ENCODE assay signal across 8 cellular contexts in the genomic region with DNA sequence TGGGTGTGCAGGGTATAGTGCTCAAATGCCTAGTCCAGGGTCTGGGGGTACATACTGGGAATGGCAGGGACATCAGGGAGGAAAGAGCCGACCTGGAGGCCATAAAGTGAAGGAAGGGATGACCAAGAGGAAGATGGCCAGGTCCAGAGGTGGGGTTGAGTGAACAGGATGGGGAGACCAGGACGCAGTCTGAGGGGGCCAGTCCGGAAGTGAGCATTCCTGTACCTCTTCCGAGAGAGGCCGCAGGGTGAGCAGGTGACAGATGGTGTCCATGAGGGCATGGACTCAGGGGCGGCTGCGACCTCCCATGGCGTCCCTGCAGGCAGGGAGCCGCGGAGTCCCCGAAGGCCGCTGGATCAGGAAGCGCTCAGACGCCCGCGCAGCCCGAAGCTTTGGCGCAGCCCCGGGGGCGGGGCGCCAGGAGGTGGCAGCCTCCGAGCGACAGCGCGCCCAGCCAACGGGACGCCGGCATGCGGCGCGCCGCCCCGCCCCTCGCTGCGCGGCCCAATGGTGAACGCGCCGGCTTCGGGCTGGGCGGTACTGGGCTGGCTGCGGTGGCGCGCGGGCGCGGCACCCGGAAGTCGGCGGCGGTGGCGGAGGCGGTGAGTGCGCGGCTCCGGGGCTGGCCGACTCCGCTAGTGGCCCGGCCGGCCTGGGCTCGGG. TPM values are rescaled to one million over a fixed set of nuclear protein-coding genes. Genes with fewer than 3 reads are reported as not detected.
DNase-seq lines count a peak whose midpoint lies in the region; ATAC-seq and TF ChIP-seq lines count a peak whose summit lies in the region.

A gene with protein sequence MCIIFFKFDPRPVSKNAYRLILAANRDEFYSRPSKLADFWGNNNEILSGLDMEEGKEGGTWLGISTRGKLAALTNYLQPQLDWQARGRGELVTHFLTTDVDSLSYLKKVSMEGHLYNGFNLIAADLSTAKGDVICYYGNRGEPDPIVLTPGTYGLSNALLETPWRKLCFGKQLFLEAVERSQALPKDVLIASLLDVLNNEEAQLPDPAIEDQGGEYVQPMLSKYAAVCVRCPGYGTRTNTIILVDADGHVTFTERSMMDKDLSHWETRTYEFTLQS (plus strand): TSS at position 578 of the 663 bp plus-strand sequence. CDS start 15,689 bp downstream, outside the sequence.

- H3K9me2 ChIP-seq in GM23248 (ENCODE audit: insufficient read depth), result no peaks in the 10 kb centered on the region

- H3K36me3 Mint-ChIP-seq in activated T-helper 17 cell treated with anti-CD3 and anti-CD28 coated beads, Interleukin-2, amount 50 U/mL, for 72 hours (ENCODE audit: low read depth), result peaks cover 5% of the 10 kb centered on the region
- H3K36me3 Mint-ChIP-seq in natural killer cell treated with Interleukin-12 subunit alpha and Interleukin-12 subunit beta and Interleukin-15 and Interleukin-18, amount 100 ng/mL, for 72 hours, result no peaks in the 10 kb centered on the region

- POLR2A ChIA-PET in RWPE1 (lab: Yijun Ruan, JAX; ENCODE audit: low non-redundant PET), result interaction anchor here (0.5 kb wide), 1 partner anchor 184 kb away, joined by 3 read pairs; no protein-coding TSS in a partner anchor

- H3K27ac ChIP-seq in GM23248 (peak within 1 kb of the TSS; percentile 81), RWPE1 (peak within 1 kb of the TSS; percentile 65)

- H3K4me3 ChIP-seq in GM23248, result peak within 1 kb of the TSS; percentile 87

- H3K4me1 Mint-ChIP-seq in activated T-helper 17 cell treated with anti-CD3 and anti-CD28 coated beads, Interleukin-2, amount 50 U/mL, for 72 hours, result peaks cover 11% of the 10 kb centered on the region
- peaks cover 28 to 32% of the 10 kb centered on the region in 2 donors for H3K4me1 Mint-ChIP-seq in natural killer cell treated with Interleukin-12 subunit alpha and Interleukin-12 subunit beta and Interleukin-15 and Interleukin-18, amount 100 ng/mL, for 72 hours (ENCODE audit: low read depth in 2 of 2)

- DNase-seq in DMS53 treated with DMSO at 0.1 percent for 48 hours (lab: John Stamatoyannopoulos, UW; ENCODE audit: unreplicated experiment) (peak; percentile 50), GM23248 (peak; percentile 97), Kasumi-1 (lab: John Stamatoyannopoulos, UW) (peak; percentile 81), RWPE1 (ENCODE audit: low spot score) (peak; percentile 96), fibroblast of peridontal ligament (ENCODE audit: extremely low read depth) (peak; percentile 76)
- DNase-seq in natural killer cell treated with Interleukin-12 subunit alpha and Interleukin-12 subunit beta and Interleukin-15 and Interleukin-18, amount 100 ng/mL, for 72 hours (ENCODE audit: low spot score), result peak; percentile 97
- DNase-seq in stimulated activated naive CD4-positive, alpha-beta T cell treated with Interleukin-2 at 50 U/mL for 16 hours (lab: John Stamatoyannopoulos, UW), result peak; percentile 88

- H3K9ac ChIP-seq in GM23248, result peak within 1 kb of the TSS; percentile 97

- peak within 1 kb of the TSS; percentile 80 for H3K4me2 ChIP-seq in GM23248 (ENCODE audit: unreplicated experiment)

- H3F3A ChIP-seq in GM23248 (ENCODE audit: insufficient read depth), result no peaks in the 10 kb centered on the region

- H3K4me1 ChIP-seq in GM23248 (ENCODE audit: insufficient read depth), result peaks cover 7% of the 10 kb centered on the region

- H3K9me3 ChIP-seq in GM23248 (ENCODE audit: low read depth), result no peaks in the 10 kb centered on the region

- H3K79me2 ChIP-seq in GM23248 (ENCODE audit: insufficient read depth), result peaks cover 47% of the 10 kb centered on the region

- ATAC-seq in activated T-helper 17 cell treated with anti-CD3 and anti-CD28 coated beads, Interleukin-2, amount 50 U/mL, for 72 hours (replicated peaks), result peak; percentile 94
- ATAC-seq in natural killer cell treated with Interleukin-12 subunit alpha and Interleukin-12 subunit beta and Interleukin-15 and Interleukin-18, amount 100 ng/mL, for 72 hours, result peak; percentile 95 to 96

- peak within 1 kb of the TSS; percentile 87 for H2AFZ ChIP-seq in GM23248

- no peaks in the 10 kb centered on the region for H3K9me3 Mint-ChIP-seq in activated T-helper 17 cell treated with anti-CD3 and anti-CD28 coated beads, Interleukin-2, amount 50 U/mL, for 72 hours
- no peaks in the 10 kb centered on the region for H3K9me3 Mint-ChIP-seq in natural killer cell treated with Interleukin-12 subunit alpha and Interleukin-12 subunit beta and Interleukin-15 and Interleukin-18, amount 100 ng/mL, for 72 hours

- 2 to 3% methylated on average over 38 to 60 of the region's 61 CpGs for WGBS in GM23248 (ENCODE audit: low coverage in 1 of 2, low lambda C conversion rate in 2 of 2, missing lambda C conversion rate in 2 of 2), 2 experiments

- no peaks in the 10 kb centered on the region for H3K36me3 ChIP-seq in GM23248 (ENCODE audit: low read depth)

- H4K20me1 ChIP-seq in GM23248 (ENCODE audit: insufficient read depth), result no peaks in the 10 kb centered on the region

- no peaks in the 10 kb centered on the region; the same call in 1 of the 2 replicates for H3K27me3 ChIP-seq in GM23248 (replicated peaks; ENCODE audit: insufficient read depth)

- TF ChIP-seq CTCF in RWPE1 (conservative IDR thresholded peaks at IDR 0.05; ENCODE audit: low read depth), result no peak

- peak within 1 kb of the TSS; percentile 91 for H3K27ac Mint-ChIP-seq in activated T-helper 17 cell treated with anti-CD3 and anti-CD28 coated beads, Interleukin-2, amount 50 U/mL, for 72 hours
- peak within 1 kb of the TSS; percentile 83 to 90 for H3K27ac Mint-ChIP-seq in natural killer cell treated with Interleukin-12 subunit alpha and Interleukin-12 subunit beta and Interleukin-15 and Interleukin-18, amount 100 ng/mL, for 72 hours

- peak within 1 kb of the TSS; percentile 88 for H3K4me3 Mint-ChIP-seq in activated T-helper 17 cell treated with anti-CD3 and anti-CD28 coated beads, Interleukin-2, amount 50 U/mL, for 72 hours
- H3K4me3 Mint-ChIP-seq in natural killer cell treated with Interleukin-12 subunit alpha and Interleukin-12 subunit beta and Interleukin-15 and Interleukin-18, amount 100 ng/mL, for 72 hours, result peak within 1 kb of the TSS; percentile 95

- CTCF ChIA-PET in RWPE1 (lab: Yijun Ruan, JAX), result no interaction called here

- no peaks in the 10 kb centered on the region for H3K27me3 Mint-ChIP-seq in activated T-helper 17 cell treated with anti-CD3 and anti-CD28 coated beads, Interleukin-2, amount 50 U/mL, for 72 hours
- no peaks in the 10 kb centered on the region for H3K27me3 Mint-ChIP-seq in natural killer cell treated with Interleukin-12 subunit alpha and Interleukin-12 subunit beta and Interleukin-15 and Interleukin-18, amount 100 ng/mL, for 72 hours

- in situ Hi-C loops in GM23248 (cut with MboI), result no loop called here

RNA-seq across cellular contexts. Expression of the gene that starts here (rescaled TPM):
- total RNA-seq in GM23248 (2014; rRNA removed; shearing (Covaris generic)), result 41.9 and 45.0 TPM in 2 replicates
- polyA plus RNA-seq in GM23248 (2016; fragmentation: Nextera tagmentation; extraction: Ambion mirVana), result 27.3 and 33.5 TPM in 2 replicates
- total RNA-seq in activated T-helper 17 cell treated with anti-CD3 and anti-CD28 coated beads, Interleukin-2, amount 50 U/mL, for 72 hours, result 10 to 100 TPM; 19.3 to 28.2 TPM
- 10 to 100 TPM; 50.5 to 61.6 TPM for total RNA-seq in natural killer cell treated with Interleukin-12 subunit alpha and Interleukin-12 subunit beta and Interleukin-15 and Interleukin-18, amount 100 ng/mL, for 72 hours

Comparison
In these comparisons a context has a peak if more than half of its experiments do, and no peak if none do; other contexts are left out.
1. Peak in every context shown above with its lines: DNase-seq, ATAC-seq, H3K4me3 ChIP-seq and H3K27ac ChIP-seq.